In the genomic region with DNA sequence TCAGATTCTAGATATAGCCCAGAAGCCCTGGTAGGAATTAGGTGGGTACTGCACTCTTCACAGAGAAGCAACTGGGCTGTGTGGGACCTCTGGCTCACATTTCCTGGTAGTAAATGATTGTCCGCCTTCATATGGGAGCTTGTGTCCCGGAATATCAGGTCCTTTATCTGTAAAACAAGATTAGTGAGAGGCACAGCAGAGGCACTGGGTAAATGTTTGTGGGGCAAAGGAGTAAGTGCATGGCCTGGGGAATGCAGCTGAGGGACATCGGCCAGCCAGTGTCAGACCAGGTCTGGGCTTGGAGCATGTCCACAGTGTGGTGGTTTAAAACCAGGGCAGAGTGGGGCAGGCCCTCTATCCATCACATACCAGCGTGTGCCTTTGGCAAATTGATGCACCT, we compare ENCODE assay signal across 28 cellular contexts.
A peak's percentile ranks its signal among the peaks of the same experiment; 100 is the strongest.
DNase-seq lines count a peak whose midpoint lies in the region; ATAC-seq and TF ChIP-seq lines count a peak whose summit lies in the region.
"Had no signal": no experiment of that assay in that cellular context is flagged by ENCODE, and none has a peak within 500 bp of the region (broad histone marks: within the 10 kb centered on the region; RNA-seq: fewer than 3 reads in every experiment).

No MANE protein-coding gene starts in this region.

- no peak for TF ChIP-seq POLR2A in body of pancreas (IDR thresholded peaks at IDR 0.05)
- TF ChIP-seq POLR2A in gastrocnemius medialis (IDR thresholded peaks at IDR 0.05) = no peak

- H3K9me3 ChIP-seq in body of pancreas (no peaks in the 10 kb centered on the region), gastrocnemius medialis (no peaks in the 10 kb centered on the region), left lung (no peaks in the 10 kb centered on the region)
- H3K9me3 ChIP-seq: A549, colonic mucosa, esophagus muscularis mucosa, gastroesophageal sphincter, tibial artery had no signal

- 13 to 16% methylated on average over 4 of the region's 4 CpGs for WGBS in body of pancreas, 2 donors

- H3K4me3 ChIP-seq in body of pancreas (no peak overlapping the region), gastrocnemius medialis (no peak overlapping the region), left lung (no peak overlapping the region)
- H3K4me3 ChIP-seq: A549, colonic mucosa, esophagus muscularis mucosa, gastroesophageal sphincter, K562, MG63, tibial artery had no signal

- ATAC-seq in body of pancreas (peak; percentile 58), left colon (peak; percentile 16), omental fat pad (ENCODE audit: low FRiP score) (peak; percentile 37), gastrocnemius medialis (no peak), left lung (no peak)
- ATAC-seq: A549; effector memory CD8-positive, alpha-beta T cell; gastroesophageal sphincter; HCT116 had no signal

- no peak for TF ChIP-seq CTCF in C4-2B (conservative IDR thresholded peaks at IDR 0.05)
- peak in 2 of 7 experiments; percentile 7 to 15 for TF ChIP-seq CTCF in body of pancreas (IDR thresholded peaks at IDR 0.05)
- TF ChIP-seq CTCF in omental fat pad (IDR thresholded peaks at IDR 0.05) = no peak
- TF ChIP-seq CTCF in gastrocnemius medialis (IDR thresholded peaks at IDR 0.05 in 4 of 5, conservative IDR thresholded peaks at IDR 0.05 in 1 of 5) = no peak
- TF ChIP-seq CTCF in left lung (IDR thresholded peaks at IDR 0.05) = no peak

- H3K36me3 ChIP-seq in body of pancreas (replicated peaks in 1 of 2; ENCODE audit: insufficient read depth in 1 of 2, low read depth in 2 of 2) (no peaks in the 10 kb centered on the region), gastrocnemius medialis (no peaks in the 10 kb centered on the region), left lung (no peaks in the 10 kb centered on the region)
- H3K36me3 ChIP-seq: colonic mucosa, esophagus muscularis mucosa, gastroesophageal sphincter, MG63, tibial artery had no signal

- H3K27me3 ChIP-seq in body of pancreas (no peaks in the 10 kb centered on the region), gastrocnemius medialis (no peaks in the 10 kb centered on the region), left lung (no peaks in the 10 kb centered on the region)
- H3K27me3 ChIP-seq: colonic mucosa, esophagus muscularis mucosa, gastroesophageal sphincter, MG63, tibial artery had no signal

- peak; percentile 69 to 79 (median 72) for DNase-seq in body of pancreas
- DNase-seq in left colon = no peak
- no peak for DNase-seq in omental fat pad (ENCODE audit: low spot score)
- DNase-seq in activated CD8-positive, alpha-beta memory T cell treated with anti-CD3 and anti-CD28 coated beads, Interleukin-2, amount 50 U/mL, for 4 hours = no peak
- DNase-seq in gastrocnemius medialis = no peak
- DNase-seq in GF-D8 (lab: John Stamatoyannopoulos, UW) = no peak
- no peak for DNase-seq in left lung
- DNase-seq: activated CD4-positive, alpha-beta memory T cell treated with anti-CD3 and anti-CD28 coated beads, Interleukin-2, amount 10 ng/mL, durations not matched to agents 7 days and 5 days; activated CD4-positive, CD25-positive, alpha-beta regulatory T cell; activated gamma-delta T cell treated with Interleukin-2 at 50 U/mL for 16 hours; C1 segment of cervical spinal cord; colonic mucosa; DMS 273 treated with DMSO at 0.1 percent for 48 hours; effector memory CD8-positive, alpha-beta T cell; kidney; MG63; NCI-H1436 treated with DMSO at 0.1 percent for 48 hours; NCI-H524; RPMI8226; stimulated activated CD4-positive, alpha-beta T cell treated with anti-CD3 and anti-CD28 coated beads, Interleukin-4, amount 100 ng/mL, for 24 hours; T-helper 9 cell; tibial artery had no signal

- in situ Hi-C loops in gastrocnemius medialis (cut with MboI; ENCODE audit: low sequenced_read_pairs in 4 of 4) = no loop called here

- intact Hi-C loops in body of pancreas (cut with DNase I) = no loop called here
- intact Hi-C loops in left colon (cut with DNase I, micrococcal nuclease) = no loop called here
- intact Hi-C loops in gastrocnemius medialis (cut with DNase I; ENCODE audit: low total_unique reads) = no loop called here
- intact Hi-C loops in left lung (cut with DNase I) = no loop called here

- H3K4me1 ChIP-seq in body of pancreas = peaks cover 62% of the 10 kb centered on the region
- H3K4me1 ChIP-seq in gastrocnemius medialis = peaks cover 3 to 17% of the 10 kb centered on the region in 2 donors
- peaks cover 4 to 26% of the 10 kb centered on the region in 2 donors for H3K4me1 ChIP-seq in left lung
- H3K4me1 ChIP-seq: colonic mucosa had no signal

- H3K27ac ChIP-seq in C4-2B (peak overlapping the region; percentile 80), body of pancreas (peak overlapping the region; percentile 59 to 91 (median 88)), gastrocnemius medialis (no peak overlapping the region), left lung (no peak overlapping the region)
- H3K27ac ChIP-seq: A549, colonic mucosa, tibial artery had no signal

Comparison
In these comparisons a context has a peak if more than half of its experiments do, and no peak if none do; other contexts are left out.
1. H3K27ac ChIP-seq: peak in C4-2B (single experiment) and body of pancreas (4 of 4); none in gastrocnemius medialis (0 of 4) and left lung (0 of 2).
2. ATAC-seq: peak in body of pancreas (single experiment), left colon (single experiment) and omental fat pad (single experiment); none in gastrocnemius medialis (0 of 2) and left lung (single experiment).
3. DNase-seq: peak in body of pancreas (4 of 4); none in left colon (0 of 2), omental fat pad (single experiment), activated CD8-positive, alpha-beta memory T cell treated with anti-CD3 and anti-CD28 coated beads, Interleukin-2, amount 50 U/mL, for 4 hours (single experiment), gastrocnemius medialis (0 of 2), GF-D8 (single experiment) and left lung (0 of 2).